In the genomic region with DNA sequence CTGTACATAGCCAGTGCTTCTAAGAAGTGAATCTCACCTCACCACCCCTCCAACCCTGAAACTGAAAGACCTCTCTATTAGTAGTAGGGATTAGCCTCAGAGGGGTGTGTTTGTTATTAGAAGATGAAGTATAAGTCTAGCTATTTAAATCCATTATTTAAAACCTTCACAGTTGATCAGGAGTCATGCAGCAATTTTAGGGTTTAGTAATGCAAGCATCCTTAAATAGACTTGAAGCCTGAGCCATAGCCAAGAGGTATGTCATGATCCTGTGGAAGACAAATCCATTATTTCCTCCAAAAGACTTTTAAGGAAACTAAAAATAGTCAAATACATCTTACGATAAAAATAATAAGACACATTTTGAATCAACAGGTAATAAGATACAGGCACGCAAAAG, we compare ENCODE assay signal across 1 cellular context.
TF ChIP-seq lines count a peak whose summit lies in the region.

No MANE protein-coding gene starts in this region.

TF ChIP-seq in WTC11, 78 proteins besides CTCF, POLR2A, EP300 and RAD21 (continued from another document):
- TF ChIP-seq, protein P1, sequence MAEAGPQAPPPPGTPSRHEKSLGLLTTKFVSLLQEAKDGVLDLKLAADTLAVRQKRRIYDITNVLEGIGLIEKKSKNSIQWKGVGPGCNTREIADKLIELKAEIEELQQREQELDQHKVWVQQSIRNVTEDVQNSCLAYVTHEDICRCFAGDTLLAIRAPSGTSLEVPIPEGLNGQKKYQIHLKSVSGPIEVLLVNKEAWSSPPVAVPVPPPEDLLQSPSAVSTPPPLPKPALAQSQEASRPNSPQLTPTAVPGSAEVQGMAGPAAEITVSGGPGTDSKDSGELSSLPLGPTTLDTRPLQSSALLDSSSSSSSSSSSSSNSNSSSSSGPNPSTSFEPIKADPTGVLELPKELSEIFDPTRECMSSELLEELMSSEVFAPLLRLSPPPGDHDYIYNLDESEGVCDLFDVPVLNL (CRISPR knock-in tag; IDR thresholded peaks at IDR 0.05; ENCODE audit: borderline replicate concordance, low read depth) = no peak
- TF ChIP-seq, protein P2, sequence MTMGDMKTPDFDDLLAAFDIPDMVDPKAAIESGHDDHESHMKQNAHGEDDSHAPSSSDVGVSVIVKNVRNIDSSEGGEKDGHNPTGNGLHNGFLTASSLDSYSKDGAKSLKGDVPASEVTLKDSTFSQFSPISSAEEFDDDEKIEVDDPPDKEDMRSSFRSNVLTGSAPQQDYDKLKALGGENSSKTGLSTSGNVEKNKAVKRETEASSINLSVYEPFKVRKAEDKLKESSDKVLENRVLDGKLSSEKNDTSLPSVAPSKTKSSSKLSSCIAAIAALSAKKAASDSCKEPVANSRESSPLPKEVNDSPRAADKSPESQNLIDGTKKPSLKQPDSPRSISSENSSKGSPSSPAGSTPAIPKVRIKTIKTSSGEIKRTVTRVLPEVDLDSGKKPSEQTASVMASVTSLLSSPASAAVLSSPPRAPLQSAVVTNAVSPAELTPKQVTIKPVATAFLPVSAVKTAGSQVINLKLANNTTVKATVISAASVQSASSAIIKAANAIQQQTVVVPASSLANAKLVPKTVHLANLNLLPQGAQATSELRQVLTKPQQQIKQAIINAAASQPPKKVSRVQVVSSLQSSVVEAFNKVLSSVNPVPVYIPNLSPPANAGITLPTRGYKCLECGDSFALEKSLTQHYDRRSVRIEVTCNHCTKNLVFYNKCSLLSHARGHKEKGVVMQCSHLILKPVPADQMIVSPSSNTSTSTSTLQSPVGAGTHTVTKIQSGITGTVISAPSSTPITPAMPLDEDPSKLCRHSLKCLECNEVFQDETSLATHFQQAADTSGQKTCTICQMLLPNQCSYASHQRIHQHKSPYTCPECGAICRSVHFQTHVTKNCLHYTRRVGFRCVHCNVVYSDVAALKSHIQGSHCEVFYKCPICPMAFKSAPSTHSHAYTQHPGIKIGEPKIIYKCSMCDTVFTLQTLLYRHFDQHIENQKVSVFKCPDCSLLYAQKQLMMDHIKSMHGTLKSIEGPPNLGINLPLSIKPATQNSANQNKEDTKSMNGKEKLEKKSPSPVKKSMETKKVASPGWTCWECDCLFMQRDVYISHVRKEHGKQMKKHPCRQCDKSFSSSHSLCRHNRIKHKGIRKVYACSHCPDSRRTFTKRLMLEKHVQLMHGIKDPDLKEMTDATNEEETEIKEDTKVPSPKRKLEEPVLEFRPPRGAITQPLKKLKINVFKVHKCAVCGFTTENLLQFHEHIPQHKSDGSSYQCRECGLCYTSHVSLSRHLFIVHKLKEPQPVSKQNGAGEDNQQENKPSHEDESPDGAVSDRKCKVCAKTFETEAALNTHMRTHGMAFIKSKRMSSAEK (CRISPR knock-in tag; IDR thresholded peaks at IDR 0.05; ENCODE audit: borderline replicate concordance) = no peak
- TF ChIP-seq SMAD3 (CRISPR knock-in tag; IDR thresholded peaks at IDR 0.05; ENCODE audit: borderline replicate concordance) = no peak
